In genomic region chr3:31639828-31640227, GRCh38 we compare ENCODE assay signal across 1 cellular context.
TF ChIP-seq lines count a peak whose summit lies in the region.

No MANE protein-coding gene starts in this region.

TF ChIP-seq in GM12878, 131 proteins besides CTCF, POLR2A, EP300 and RAD21 (continued from another document):
- no peak for TF ChIP-seq HCFC1 (IDR thresholded peaks at IDR 0.05; ENCODE audit: low read length)
- no peak for TF ChIP-seq ETV6 (conservative IDR thresholded peaks at IDR 0.05 in 1 of 2, IDR thresholded peaks at IDR 0.05 in 1 of 2; ENCODE audit: borderline replicate concordance in 1 of 2, low read depth in 1 of 2)
- TF ChIP-seq SIX5 (IDR thresholded peaks at IDR 0.05; ENCODE audit: low read depth, low read length, severe bottlenecking): no peak
- TF ChIP-seq SIN3A (IDR thresholded peaks at IDR 0.05; ENCODE audit: low read depth, low read length): no peak
